Comparison of ENCODE assay signal across 2 cellular contexts in the genomic region with DNA sequence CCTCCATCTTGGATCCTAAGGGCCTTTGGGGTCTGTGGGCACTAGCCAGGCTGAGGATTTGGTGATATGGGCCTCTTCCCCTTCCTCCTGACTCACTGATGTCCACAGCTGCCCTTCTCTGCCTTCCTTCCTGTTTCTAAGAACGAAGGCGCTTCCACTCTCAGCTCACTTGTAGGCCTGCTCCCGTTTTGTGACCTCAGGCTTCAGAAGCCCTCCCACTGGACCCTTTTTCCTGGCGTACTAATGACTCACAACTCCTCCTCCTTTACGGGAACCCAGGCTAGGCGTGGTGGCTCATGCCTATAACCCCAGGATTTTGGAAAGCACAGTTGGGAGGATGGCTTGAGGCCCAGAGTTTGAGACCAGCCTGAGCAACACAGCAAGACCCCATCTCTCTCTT.
A peak's percentile ranks its signal among the peaks of the same experiment; 100 is the strongest.
TF ChIP-seq lines count a peak whose summit lies in the region.

No MANE protein-coding gene starts in this region.

TF ChIP-seq in liver, 16 proteins besides CTCF, POLR2A, EP300 and RAD21:
- TF ChIP-seq FOXA2 (IDR thresholded peaks at IDR 0.05), result no peak
- TF ChIP-seq, protein P1, sequence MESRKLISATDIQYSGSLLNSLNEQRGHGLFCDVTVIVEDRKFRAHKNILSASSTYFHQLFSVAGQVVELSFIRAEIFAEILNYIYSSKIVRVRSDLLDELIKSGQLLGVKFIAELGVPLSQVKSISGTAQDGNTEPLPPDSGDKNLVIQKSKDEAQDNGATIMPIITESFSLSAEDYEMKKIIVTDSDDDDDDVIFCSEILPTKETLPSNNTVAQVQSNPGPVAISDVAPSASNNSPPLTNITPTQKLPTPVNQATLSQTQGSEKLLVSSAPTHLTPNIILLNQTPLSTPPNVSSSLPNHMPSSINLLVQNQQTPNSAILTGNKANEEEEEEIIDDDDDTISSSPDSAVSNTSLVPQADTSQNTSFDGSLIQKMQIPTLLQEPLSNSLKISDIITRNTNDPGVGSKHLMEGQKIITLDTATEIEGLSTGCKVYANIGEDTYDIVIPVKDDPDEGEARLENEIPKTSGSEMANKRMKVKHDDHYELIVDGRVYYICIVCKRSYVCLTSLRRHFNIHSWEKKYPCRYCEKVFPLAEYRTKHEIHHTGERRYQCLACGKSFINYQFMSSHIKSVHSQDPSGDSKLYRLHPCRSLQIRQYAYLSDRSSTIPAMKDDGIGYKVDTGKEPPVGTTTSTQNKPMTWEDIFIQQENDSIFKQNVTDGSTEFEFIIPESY (IDR thresholded peaks at IDR 0.05), result no peak
- no peak for TF ChIP-seq FOXA1 (IDR thresholded peaks at IDR 0.05)
- no peak for TF ChIP-seq SP1 (IDR thresholded peaks at IDR 0.05)
- no peak for TF ChIP-seq GABPA (IDR thresholded peaks at IDR 0.05 in 1 of 2, conservative IDR thresholded peaks at IDR 0.05 in 1 of 2)
- no peak for TF ChIP-seq HNF4A (conservative IDR thresholded peaks at IDR 0.05)
- TF ChIP-seq RXRA (IDR thresholded peaks at IDR 0.05), result no peak
- no peak for TF ChIP-seq YY1 (IDR thresholded peaks at IDR 0.05)
- peak; percentile 26 for TF ChIP-seq NR2F2 (IDR thresholded peaks at IDR 0.05)
- no peak for TF ChIP-seq HNF4G (IDR thresholded peaks at IDR 0.05)
- TF ChIP-seq, protein P2, sequence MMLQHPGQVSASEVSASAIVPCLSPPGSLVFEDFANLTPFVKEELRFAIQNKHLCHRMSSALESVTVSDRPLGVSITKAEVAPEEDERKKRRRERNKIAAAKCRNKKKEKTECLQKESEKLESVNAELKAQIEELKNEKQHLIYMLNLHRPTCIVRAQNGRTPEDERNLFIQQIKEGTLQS (IDR thresholded peaks at IDR 0.05), result no peak
- TF ChIP-seq EGR1 (IDR thresholded peaks at IDR 0.05; ENCODE audit: low read depth in 2 of 2), result no peak
- TF ChIP-seq JUND (IDR thresholded peaks at IDR 0.05), result peak in 1 of 2 donors; percentile 34
- TF ChIP-seq, protein P3, sequence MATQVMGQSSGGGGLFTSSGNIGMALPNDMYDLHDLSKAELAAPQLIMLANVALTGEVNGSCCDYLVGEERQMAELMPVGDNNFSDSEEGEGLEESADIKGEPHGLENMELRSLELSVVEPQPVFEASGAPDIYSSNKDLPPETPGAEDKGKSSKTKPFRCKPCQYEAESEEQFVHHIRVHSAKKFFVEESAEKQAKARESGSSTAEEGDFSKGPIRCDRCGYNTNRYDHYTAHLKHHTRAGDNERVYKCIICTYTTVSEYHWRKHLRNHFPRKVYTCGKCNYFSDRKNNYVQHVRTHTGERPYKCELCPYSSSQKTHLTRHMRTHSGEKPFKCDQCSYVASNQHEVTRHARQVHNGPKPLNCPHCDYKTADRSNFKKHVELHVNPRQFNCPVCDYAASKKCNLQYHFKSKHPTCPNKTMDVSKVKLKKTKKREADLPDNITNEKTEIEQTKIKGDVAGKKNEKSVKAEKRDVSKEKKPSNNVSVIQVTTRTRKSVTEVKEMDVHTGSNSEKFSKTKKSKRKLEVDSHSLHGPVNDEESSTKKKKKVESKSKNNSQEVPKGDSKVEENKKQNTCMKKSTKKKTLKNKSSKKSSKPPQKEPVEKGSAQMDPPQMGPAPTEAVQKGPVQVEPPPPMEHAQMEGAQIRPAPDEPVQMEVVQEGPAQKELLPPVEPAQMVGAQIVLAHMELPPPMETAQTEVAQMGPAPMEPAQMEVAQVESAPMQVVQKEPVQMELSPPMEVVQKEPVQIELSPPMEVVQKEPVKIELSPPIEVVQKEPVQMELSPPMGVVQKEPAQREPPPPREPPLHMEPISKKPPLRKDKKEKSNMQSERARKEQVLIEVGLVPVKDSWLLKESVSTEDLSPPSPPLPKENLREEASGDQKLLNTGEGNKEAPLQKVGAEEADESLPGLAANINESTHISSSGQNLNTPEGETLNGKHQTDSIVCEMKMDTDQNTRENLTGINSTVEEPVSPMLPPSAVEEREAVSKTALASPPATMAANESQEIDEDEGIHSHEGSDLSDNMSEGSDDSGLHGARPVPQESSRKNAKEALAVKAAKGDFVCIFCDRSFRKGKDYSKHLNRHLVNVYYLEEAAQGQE (IDR thresholded peaks at IDR 0.05), result no peak
- no peak for TF ChIP-seq MAX (IDR thresholded peaks at IDR 0.05)

TF ChIP-seq in HepG2, 621 proteins besides CTCF, POLR2A, EP300 and RAD21:
- TF ChIP-seq YY1 (IDR thresholded peaks at IDR 0.05; ENCODE audit: insufficient read depth, insufficient replicate concordance, low read depth, low read length) (no peak), TFDP1 (CRISPR knock-in tag; IDR thresholded peaks at IDR 0.05; ENCODE audit: borderline replicate concordance) (no peak), ZNF619 (CRISPR knock-in tag; IDR thresholded peaks at IDR 0.05) (no peak), ZBTB26 (CRISPR knock-in tag; IDR thresholded peaks at IDR 0.05; ENCODE audit: borderline replicate concordance) (no peak), ZNF850 (CRISPR knock-in tag; conservative IDR thresholded peaks at IDR 0.05) (no peak), ZNF569 (CRISPR knock-in tag; IDR thresholded peaks at IDR 0.05; ENCODE audit: borderline replicate concordance) (no peak), MLX (CRISPR knock-in tag; IDR thresholded peaks at IDR 0.05) (no peak)
- TF ChIP-seq, protein P4, sequence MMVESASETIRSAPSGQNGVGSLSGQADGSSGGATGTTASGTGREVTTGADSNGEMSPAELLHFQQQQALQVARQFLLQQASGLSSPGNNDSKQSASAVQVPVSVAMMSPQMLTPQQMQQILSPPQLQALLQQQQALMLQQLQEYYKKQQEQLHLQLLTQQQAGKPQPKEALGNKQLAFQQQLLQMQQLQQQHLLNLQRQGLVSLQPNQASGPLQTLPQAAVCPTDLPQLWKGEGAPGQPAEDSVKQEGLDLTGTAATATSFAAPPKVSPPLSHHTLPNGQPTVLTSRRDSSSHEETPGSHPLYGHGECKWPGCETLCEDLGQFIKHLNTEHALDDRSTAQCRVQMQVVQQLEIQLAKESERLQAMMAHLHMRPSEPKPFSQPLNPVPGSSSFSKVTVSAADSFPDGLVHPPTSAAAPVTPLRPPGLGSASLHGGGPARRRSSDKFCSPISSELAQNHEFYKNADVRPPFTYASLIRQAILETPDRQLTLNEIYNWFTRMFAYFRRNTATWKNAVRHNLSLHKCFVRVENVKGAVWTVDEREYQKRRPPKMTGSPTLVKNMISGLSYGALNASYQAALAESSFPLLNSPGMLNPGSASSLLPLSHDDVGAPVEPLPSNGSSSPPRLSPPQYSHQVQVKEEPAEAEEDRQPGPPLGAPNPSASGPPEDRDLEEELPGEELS (CRISPR knock-in tag; IDR thresholded peaks at IDR 0.05), result no peak
